In genomic region chr10:121240556-121240955, GRCh38 we compare ENCODE assay signal across 17 cellular contexts.
"Had no signal": no experiment of that assay in that cellular context is flagged by ENCODE, and none has a peak within 500 bp of the region (broad histone marks: within the 10 kb centered on the region; RNA-seq: fewer than 3 reads in every experiment).

No MANE protein-coding gene starts in this region.

- H3K36me3 Mint-ChIP-seq: mesothelial cell of epicardium; stimulated activated memory B cell treated with anti-CD40 and anti-IgM and Interleukin-4, amounts not matched to agents 10 μg/mL and 1 μg/mL and 100 μg/mL, for 72 hours had no signal

- H3K9me3 ChIP-seq: neutrophil had no signal

- H3K4me3 Mint-ChIP-seq: mesothelial cell of epicardium; naive thymus-derived CD4-positive, alpha-beta T cell; stimulated activated memory B cell treated with anti-CD40 and anti-IgM and Interleukin-4, amounts not matched to agents 10 μg/mL and 1 μg/mL and 100 μg/mL, for 72 hours had no signal

- H3K27me3 Mint-ChIP-seq: stimulated activated memory B cell treated with anti-CD40 and anti-IgM and Interleukin-4, amounts not matched to agents 10 μg/mL and 1 μg/mL and 100 μg/mL, for 72 hours had no signal

- H3K27me3 ChIP-seq: brain microvascular endothelial cell, tibial nerve had no signal

- H3K4me1 Mint-ChIP-seq: naive thymus-derived CD4-positive, alpha-beta T cell; stimulated activated memory B cell treated with anti-CD40 and anti-IgM and Interleukin-4, amounts not matched to agents 10 μg/mL and 1 μg/mL and 100 μg/mL, for 72 hours had no signal

- H3K27ac Mint-ChIP-seq: mesothelial cell of epicardium; naive thymus-derived CD4-positive, alpha-beta T cell; stimulated activated memory B cell treated with anti-CD40 and anti-IgM and Interleukin-4, amounts not matched to agents 10 μg/mL and 1 μg/mL and 100 μg/mL, for 72 hours had no signal

- ATAC-seq: naive thymus-derived CD4-positive, alpha-beta T cell; stimulated activated memory B cell treated with anti-CD40 and anti-IgM and Interleukin-4, amounts not matched to agents 10 μg/mL and 1 μg/mL and 100 μg/mL, for 72 hours had no signal

- H3K36me3 ChIP-seq: brain microvascular endothelial cell, neutrophil, tibial nerve had no signal

- DNase-seq: activated CD4-positive, CD25-positive, alpha-beta regulatory T cell treated with anti-CD3 and anti-CD28 coated beads, Interleukin-2, amount 50 U/mL, for 72 hours; activated naive CD4-positive, alpha-beta T cell; anterior cingulate cortex; brain microvascular endothelial cell; cerebellar nuclear complex; dermis blood vessel endothelial cell; head of caudate nucleus; left cardiac atrium; naive thymus-derived CD4-positive, alpha-beta T cell; retina; T1000 had no signal

- H3K27ac ChIP-seq: brain microvascular endothelial cell, epithelial cell of prostate, neutrophil, tibial nerve had no signal

- H3K4me3 ChIP-seq: lung, tibial nerve had no signal
